ENCODE assay signal across 2 cellular contexts in genomic region chr12:66399626-66399931, GRCh38.
TF ChIP-seq lines count a peak whose summit lies in the region.

No MANE protein-coding gene starts in this region.

TF ChIP-seq in liver, 16 proteins besides CTCF, POLR2A, EP300 and RAD21:
- TF ChIP-seq, protein P1, sequence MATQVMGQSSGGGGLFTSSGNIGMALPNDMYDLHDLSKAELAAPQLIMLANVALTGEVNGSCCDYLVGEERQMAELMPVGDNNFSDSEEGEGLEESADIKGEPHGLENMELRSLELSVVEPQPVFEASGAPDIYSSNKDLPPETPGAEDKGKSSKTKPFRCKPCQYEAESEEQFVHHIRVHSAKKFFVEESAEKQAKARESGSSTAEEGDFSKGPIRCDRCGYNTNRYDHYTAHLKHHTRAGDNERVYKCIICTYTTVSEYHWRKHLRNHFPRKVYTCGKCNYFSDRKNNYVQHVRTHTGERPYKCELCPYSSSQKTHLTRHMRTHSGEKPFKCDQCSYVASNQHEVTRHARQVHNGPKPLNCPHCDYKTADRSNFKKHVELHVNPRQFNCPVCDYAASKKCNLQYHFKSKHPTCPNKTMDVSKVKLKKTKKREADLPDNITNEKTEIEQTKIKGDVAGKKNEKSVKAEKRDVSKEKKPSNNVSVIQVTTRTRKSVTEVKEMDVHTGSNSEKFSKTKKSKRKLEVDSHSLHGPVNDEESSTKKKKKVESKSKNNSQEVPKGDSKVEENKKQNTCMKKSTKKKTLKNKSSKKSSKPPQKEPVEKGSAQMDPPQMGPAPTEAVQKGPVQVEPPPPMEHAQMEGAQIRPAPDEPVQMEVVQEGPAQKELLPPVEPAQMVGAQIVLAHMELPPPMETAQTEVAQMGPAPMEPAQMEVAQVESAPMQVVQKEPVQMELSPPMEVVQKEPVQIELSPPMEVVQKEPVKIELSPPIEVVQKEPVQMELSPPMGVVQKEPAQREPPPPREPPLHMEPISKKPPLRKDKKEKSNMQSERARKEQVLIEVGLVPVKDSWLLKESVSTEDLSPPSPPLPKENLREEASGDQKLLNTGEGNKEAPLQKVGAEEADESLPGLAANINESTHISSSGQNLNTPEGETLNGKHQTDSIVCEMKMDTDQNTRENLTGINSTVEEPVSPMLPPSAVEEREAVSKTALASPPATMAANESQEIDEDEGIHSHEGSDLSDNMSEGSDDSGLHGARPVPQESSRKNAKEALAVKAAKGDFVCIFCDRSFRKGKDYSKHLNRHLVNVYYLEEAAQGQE (IDR thresholded peaks at IDR 0.05), result no peak
- TF ChIP-seq NR2F2 (IDR thresholded peaks at IDR 0.05) (peak; percentile 13), MAX (IDR thresholded peaks at IDR 0.05) (no peak), RXRA (IDR thresholded peaks at IDR 0.05) (peak in 1 of 2 donors; percentile 6)

TF ChIP-seq in HepG2, 621 proteins besides CTCF, POLR2A, EP300 and RAD21:
- TF ChIP-seq ZBTB4 (CRISPR knock-in tag; IDR thresholded peaks at IDR 0.05; ENCODE audit: borderline replicate concordance) (no peak), NCOR1 (IDR thresholded peaks at IDR 0.05; ENCODE audit: borderline replicate concordance, low read length) (no peak), PHF5A (CRISPR knock-in tag; IDR thresholded peaks at IDR 0.05; ENCODE audit: low read depth, unreplicated experiment) (no peak), SMARCC2 (IDR thresholded peaks at IDR 0.05) (no peak), EED (CRISPR knock-in tag; IDR thresholded peaks at IDR 0.05) (no peak)
